23 cellular contexts compared by ENCODE assay signal in genomic region chr14:90808759-90809529, GRCh38. TPM values are rescaled to one million over a fixed set of nuclear protein-coding genes. Genes with fewer than 3 reads are reported as not detected.
DNase-seq lines count a peak whose midpoint lies in the region; ATAC-seq and TF ChIP-seq lines count a peak whose summit lies in the region.
"Had no signal": no experiment of that assay in that cellular context is flagged by ENCODE, and none has a peak within 500 bp of the region (broad histone marks: within the 10 kb centered on the region; RNA-seq: fewer than 3 reads in every experiment).

No MANE protein-coding gene starts in this region.

- no peak overlapping the region for H3K4me2 ChIP-seq in mesenchymal stem cell (ENCODE audit: low read length, poor library complexity, severe bottlenecking)
- H3K4me2 ChIP-seq: KMS-11 had no signal

- peak overlapping the region in 1 of 2 experiments; percentile 2 for H3K14ac ChIP-seq in mesenchymal stem cell (ENCODE audit: low read length in 2 of 2)

- H2BK120ac ChIP-seq in mesenchymal stem cell (ENCODE audit: low read depth, low read length), result no peak overlapping the region

- no peak overlapping the region for H2BK5ac ChIP-seq in mesenchymal stem cell (ENCODE audit: low read depth, low read length, poor library complexity, severe bottlenecking)

- 82% methylated on average over 15 of the region's 15 CpGs for WGBS in mesenchymal stem cell

- no peak for ATAC-seq in lower lobe of right lung
- no peak for ATAC-seq in activated CD4-positive, CD25-positive, alpha-beta regulatory T cell treated with anti-CD3 and anti-CD28 coated beads, Interleukin-2, amount 50 U/mL, for 24 hours
- ATAC-seq: activated CD8-positive, alpha-beta T cell treated with anti-CD3 and anti-CD28 coated beads, Interleukin-2, amount 10 ng/mL, durations not matched to agents 7 days and 5 days had no signal

- no peak overlapping the region for H2AFZ ChIP-seq in mesenchymal stem cell (ENCODE audit: low read depth, low read length)

- H3K9me3 ChIP-seq in mesenchymal stem cell (ENCODE audit: control insufficient read depth, low read length) (no peaks in the 10 kb centered on the region), lower lobe of right lung (no peaks in the 10 kb centered on the region)
- H3K9me3 ChIP-seq: ascending aorta, prostate gland had no signal

- no peak overlapping the region for H2BK15ac ChIP-seq in mesenchymal stem cell (ENCODE audit: low read depth, poor library complexity, severe bottlenecking)

- H3K9ac ChIP-seq in mesenchymal stem cell (ENCODE audit: low read length), result no peak overlapping the region
- H3K9ac ChIP-seq: KMS-11 had no signal

- no peak overlapping the region for H3K23ac ChIP-seq in mesenchymal stem cell (ENCODE audit: low read length in 2 of 2)

- peak overlapping the region; percentile 3 for H4K91ac ChIP-seq in mesenchymal stem cell (ENCODE audit: low read length)

- H3K18ac ChIP-seq in mesenchymal stem cell (ENCODE audit: low read depth in 1 of 2, low read length in 2 of 2), result peak overlapping the region in 1 of 2 experiments; percentile 1

- H3K27me3 ChIP-seq in mesenchymal stem cell (ENCODE audit: control insufficient read depth in 1 of 2, insufficient read depth in 1 of 2, low read length in 2 of 2) (no peaks in the 10 kb centered on the region), H7 (ENCODE audit: control insufficient read depth, insufficient read depth, low read length) (no peaks in the 10 kb centered on the region), lower lobe of right lung (ENCODE audit: low read depth) (no peaks in the 10 kb centered on the region)
- H3K27me3 ChIP-seq: ascending aorta had no signal

- no peak overlapping the region for H4K8ac ChIP-seq in mesenchymal stem cell (ENCODE audit: low read length)

- H2AK5ac ChIP-seq in mesenchymal stem cell (ENCODE audit: low read length, severe bottlenecking), result peak overlapping the region; percentile 8

- H2BK12ac ChIP-seq in mesenchymal stem cell (ENCODE audit: low read length in 2 of 2), result no peak overlapping the region

- intact Hi-C loops in lower lobe of right lung (cut with DNase I), result no loop called here

- TF ChIP-seq CTCF in AG10803 (conservative IDR thresholded peaks at IDR 0.05; ENCODE audit: low read length) (no peak), lower lobe of right lung (IDR thresholded peaks at IDR 0.05) (no peak)

- H3K4me3 ChIP-seq in AG10803 (ENCODE audit: low read length), result no peak overlapping the region
- H3K4me3 ChIP-seq in mesenchymal stem cell (ENCODE audit: insufficient read depth in 1 of 2, low read depth in 1 of 2, low read length in 2 of 2), result no peak overlapping the region
- H3K4me3 ChIP-seq in H7 (ENCODE audit: insufficient read depth, low read depth, low read length), result no peak overlapping the region
- H3K4me3 ChIP-seq in lower lobe of right lung, result no peak overlapping the region
- H3K4me3 ChIP-seq: ascending aorta, prostate gland had no signal

- H3K4ac ChIP-seq in mesenchymal stem cell (ENCODE audit: low read depth in 1 of 2, low read length in 2 of 2), result peak overlapping the region in 1 of 2 experiments; percentile 28

- DNase-seq in AG10803 (ENCODE audit: low read depth) (peak; percentile 13), LHCN-M2 (ENCODE audit: low read depth) (peak; percentile 34), mesenchymal stem cell (no peak), OCI-M1 (lab: John Stamatoyannopoulos, UW) (no peak), H7 (no peak), lower lobe of right lung (no peak)
- DNase-seq: activated CD8-positive, alpha-beta T cell treated with anti-CD3 and anti-CD28 coated beads, Interleukin-2, amount 10 ng/mL, durations not matched to agents 7 days and 5 days; activated naive CD4-positive, alpha-beta T cell treated with anti-CD3 and anti-CD28 coated beads, Interleukin-2, amount 50 U/mL, for 16 hours; activated T-cell treated with anti-CD3 and anti-CD28 coated beads, Interleukin-2, amount 50 U/mL, for 48 hours; CD4-positive, alpha-beta T cell; DMS53; endodermal cell; NCI-H1105; NCI-H2107; NCI-H524 treated with DMSO at 0.1 percent for 48 hours; SHP77; T-helper 1 cell had no signal

- H3K27ac ChIP-seq in cingulate gyrus (ENCODE audit: low read depth, low read length), result peak overlapping the region; percentile 20
- H3K27ac ChIP-seq in mesenchymal stem cell (ENCODE audit: low read length, poor library complexity, severe bottlenecking), result no peak overlapping the region
- no peak overlapping the region for H3K27ac ChIP-seq in lower lobe of right lung
- H3K27ac ChIP-seq: ascending aorta, KMS-11, prostate gland, VCaP had no signal

- peaks cover 0 to 12% of the 10 kb centered on the region in 2 experiments for H3K36me3 ChIP-seq in mesenchymal stem cell (ENCODE audit: control insufficient read depth in 1 of 2, insufficient read depth in 2 of 2, low read depth in 1 of 2, low read length in 2 of 2)
- no peaks in the 10 kb centered on the region for H3K36me3 ChIP-seq in H7 (replicated peaks; ENCODE audit: control insufficient read depth, insufficient read depth, low read length)
- H3K36me3 ChIP-seq in lower lobe of right lung, result no peaks in the 10 kb centered on the region
- H3K36me3 ChIP-seq: ascending aorta, prostate gland had no signal

- peaks cover 54% of the 10 kb centered on the region for H3K79me1 ChIP-seq in mesenchymal stem cell (replicated peaks; ENCODE audit: low read length, poor library complexity, severe bottlenecking)

- H3K4me1 ChIP-seq in mesenchymal stem cell (ENCODE audit: control insufficient read depth, insufficient read depth, low read depth, low read length) (peaks cover 39% of the 10 kb centered on the region), lower lobe of right lung (peaks cover 13% of the 10 kb centered on the region)
- H3K4me1 ChIP-seq: prostate gland had no signal

RNA-seq across cellular contexts. Expression of gene TTC7B, which starts 7.3 kb away (rescaled TPM):
- total RNA-seq in LHCN-M2 (2014; rRNA removed), result 30.8 and 36.4 TPM in 2 replicates
- polyA plus RNA-seq in LHCN-M2 (2012), result 22.4 TPM
- 28.7 TPM for polyA plus RNA-seq in mesenchymal stem cell (2013, experiment 1 of 2)
- polyA plus RNA-seq in mesenchymal stem cell (2013, experiment 2 of 2), result 28.3 TPM
- 27.4 and 34.5 TPM in 2 replicates for total RNA-seq in H7 (2014; rRNA removed; shearing (Covaris generic))
- 54.1 TPM for total RNA-seq in lower lobe of right lung

Comparison
In these comparisons a context has a peak if more than half of its experiments do, and no peak if none do; other contexts are left out.
1. DNase-seq: peak in AG10803 (single experiment) and LHCN-M2 (single experiment); none in mesenchymal stem cell (single experiment), OCI-M1 (single experiment), H7 (single experiment) and lower lobe of right lung (single experiment).